Comparison of ENCODE assay signal across 18 cellular contexts in genomic region chr7:157541796-157542668, GRCh38.
"Had no signal": no experiment of that assay in that cellular context is flagged by ENCODE, and none has a peak within 500 bp of the region (broad histone marks: within the 10 kb centered on the region; RNA-seq: fewer than 3 reads in every experiment).

No MANE protein-coding gene starts in this region.

- DNase-seq: activated CD4-positive, alpha-beta memory T cell treated with anti-CD3 and anti-CD28 coated beads, Interleukin-2, amount 10 ng/mL, durations not matched to agents 7 days and 5 days; activated CD4-positive, alpha-beta T cell treated with anti-CD3 and anti-CD28 coated beads for 48 hours; activated CD4-positive, CD25-positive, alpha-beta regulatory T cell; activated T-cell treated with anti-CD3 and anti-CD28 coated beads, Interleukin-2, amount 50 U/mL, for 24 hours; heart left ventricle; kidney glomerular epithelial cell; ovary; stimulated activated CD4-positive, alpha-beta T cell treated with anti-CD3 and anti-CD28 coated beads, Interleukin-4, amount 100 ng/mL, for 4 hours; T-cell had no signal

- H3K4me3 ChIP-seq: ascending aorta, coronary artery, heart left ventricle, ovary, right lobe of liver, thoracic aorta had no signal

- H3K9me3 ChIP-seq: ascending aorta, heart left ventricle, ovary, right lobe of liver, thoracic aorta had no signal

- H3K27ac ChIP-seq: ascending aorta, coronary artery, heart left ventricle, ovary, right lobe of liver, thoracic aorta had no signal

- H3K4me1 ChIP-seq: ascending aorta, heart left ventricle, right lobe of liver had no signal

- H3K27me3 Mint-ChIP-seq: activated naive CD4-positive, alpha-beta T cell treated with anti-CD3 and anti-CD28 coated beads, Interleukin-2, amount 50 U/mL, for 24 hours; activated T-cell treated with anti-CD3 and anti-CD28 coated beads, Interleukin-2, amount 50 U/mL, for 24 hours; T-cell had no signal

- H3K4me3 Mint-ChIP-seq: activated CD4-positive, alpha-beta memory T cell treated with anti-CD3 and anti-CD28 coated beads, Interleukin-2, amount 10 ng/mL, durations not matched to agents 7 days and 5 days; activated naive CD4-positive, alpha-beta T cell treated with anti-CD3 and anti-CD28 coated beads, Interleukin-2, amount 50 U/mL, for 24 hours; activated T-cell treated with anti-CD3 and anti-CD28 coated beads, Interleukin-2, amount 50 U/mL, for 24 hours; central memory CD8-positive, alpha-beta T cell; stimulated activated memory B cell treated with anti-CD40 and anti-IgM and Interleukin-4, amounts not matched to agents 10 μg/mL and 1 μg/mL and 100 μg/mL, for 72 hours; T-cell had no signal

- ATAC-seq: heart left ventricle; right lobe of liver; SK-N-SH treated with all-trans-retinoic acid at 6 μM for 48 hours; stimulated activated memory B cell treated with anti-CD40 and anti-IgM and Interleukin-4, amounts not matched to agents 10 μg/mL and 1 μg/mL and 100 μg/mL, for 72 hours; T-cell had no signal

- H3K27me3 ChIP-seq: ascending aorta, heart left ventricle, ovary, right lobe of liver had no signal

- H3K4me1 Mint-ChIP-seq: activated CD4-positive, alpha-beta memory T cell treated with anti-CD3 and anti-CD28 coated beads, Interleukin-2, amount 10 ng/mL, durations not matched to agents 7 days and 5 days had no signal

- H3K9me3 Mint-ChIP-seq: activated naive CD4-positive, alpha-beta T cell treated with anti-CD3 and anti-CD28 coated beads, Interleukin-2, amount 50 U/mL, for 24 hours; central memory CD8-positive, alpha-beta T cell; T-cell had no signal

- H3K27ac Mint-ChIP-seq: activated CD4-positive, alpha-beta memory T cell treated with anti-CD3 and anti-CD28 coated beads, Interleukin-2, amount 10 ng/mL, durations not matched to agents 7 days and 5 days; activated naive CD4-positive, alpha-beta T cell treated with anti-CD3 and anti-CD28 coated beads, Interleukin-2, amount 50 U/mL, for 24 hours; activated T-cell treated with anti-CD3 and anti-CD28 coated beads, Interleukin-2, amount 50 U/mL, for 24 hours; activated T-helper 2 cell treated with anti-CD3 and anti-CD28 coated beads, Interferon-gamma antibody, Interleukin-2, Interleukin-4, amounts not matched to agents 10 μg/mL and 5 μg/mL and 100 μg/mL, durations not matched to agents 14 hours and 24 hours and 36 hours; stimulated activated memory B cell treated with anti-CD40 and anti-IgM and Interleukin-4, amounts not matched to agents 10 μg/mL and 1 μg/mL and 100 μg/mL, for 72 hours; T-cell had no signal

- H3K36me3 ChIP-seq: ascending aorta, ovary, right lobe of liver, thoracic aorta had no signal
